13 cellular contexts compared by ENCODE assay signal in genomic region chr20:10385850-10386544, GRCh38.
"Had no signal": no experiment of that assay in that cellular context is flagged by ENCODE, and none has a peak within 500 bp of the region (broad histone marks: within the 10 kb centered on the region; RNA-seq: fewer than 3 reads in every experiment).

No MANE protein-coding gene starts in this region.

- H2AFZ ChIP-seq: hepatocyte had no signal

- DNase-seq: activated CD4-positive, alpha-beta T cell treated with anti-CD3 and anti-CD28 coated beads, Interleukin-2, amount 50 U/mL, for 48 hours; activated CD8-positive, alpha-beta memory T cell treated with anti-CD3 and anti-CD28 coated beads, Interleukin-2, amount 10 ng/mL, durations not matched to agents 7 days and 5 days; activated effector memory CD4-positive, alpha-beta T cell treated with Interleukin-2 at 50 U/mL for 16 hours; activated T-cell treated with anti-CD3 and anti-CD28 coated beads, Interleukin-2, amount 50 U/mL, for 24 hours; kidney glomerular epithelial cell; naive B cell; retina; stimulated activated CD4-positive, alpha-beta T cell treated with anti-CD3 and anti-CD28 coated beads, Interleukin-1b, Interleukin-23, amount 100 ng/mL, for 48 hours; transverse colon had no signal

- H3K9me3 ChIP-seq: neutrophil, transverse colon had no signal

- H3K36me3 ChIP-seq: cardiac muscle cell, neutrophil, transverse colon had no signal

- H3K27ac ChIP-seq: cardiac muscle cell, hepatocyte, neutrophil, transverse colon had no signal

- H3K79me2 ChIP-seq: hepatocyte had no signal

- H3K4me1 ChIP-seq: transverse colon had no signal

- H3K4me2 ChIP-seq: hepatocyte had no signal

- H3K27me3 ChIP-seq: cardiac muscle cell, hepatocyte, neutrophil, transverse colon had no signal

- H3K4me3 ChIP-seq: cardiac muscle cell, hepatocyte, transverse colon had no signal

- FAIRE-seq: colon had no signal
